11 cellular contexts compared by ENCODE assay signal in the genomic region with DNA sequence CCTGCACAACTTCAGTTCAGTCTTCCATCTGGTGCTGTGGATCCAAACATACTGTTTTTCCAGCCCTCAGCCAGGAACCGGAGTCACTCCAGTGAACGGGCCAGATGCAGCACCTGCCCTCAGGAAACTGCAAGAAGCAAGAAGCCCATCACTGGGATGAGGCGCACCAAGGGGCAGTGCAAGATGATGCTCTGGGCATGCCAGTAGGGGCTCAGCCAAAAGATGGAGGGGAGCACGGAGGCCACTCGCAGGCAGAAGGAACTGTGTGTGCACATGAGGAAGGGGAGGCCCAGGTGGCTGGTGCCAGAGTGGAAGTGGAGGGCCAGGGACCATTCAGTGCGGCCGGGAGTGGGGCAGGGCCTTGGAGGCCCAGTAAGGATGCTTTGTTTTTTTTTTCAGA.
DNase-seq lines count a peak whose midpoint lies in the region; ATAC-seq, FAIRE-seq and TF ChIP-seq lines count a peak whose summit lies in the region.
"Had no signal": no experiment of that assay in that cellular context is flagged by ENCODE, and none has a peak within 500 bp of the region (broad histone marks: within the 10 kb centered on the region; RNA-seq: fewer than 3 reads in every experiment).

No MANE protein-coding gene starts in this region.

- peak overlapping the region; percentile 22 for H2BK5ac ChIP-seq in IMR-90 (ENCODE audit: low read depth, low read length, poor library complexity, severe bottlenecking)

- no peaks in the 10 kb centered on the region for H3K27me3 ChIP-seq in BLaER1 treated with 17β-estradiol and CSF1 and Interleukin-3, amounts not matched to agents 10 nM and 100 nM
- no peaks in the 10 kb centered on the region for H3K27me3 ChIP-seq in IMR-90 (ENCODE audit: control insufficient read depth, insufficient read depth, low read length)
- H3K27me3 ChIP-seq in bronchial epithelial cell (ENCODE audit: control insufficient read depth, insufficient read depth, low read length) = no peaks in the 10 kb centered on the region
- no peaks in the 10 kb centered on the region for H3K27me3 ChIP-seq in osteoblast (ENCODE audit: insufficient read depth, low read length)
- peaks cover 2% of the 10 kb centered on the region; the same call in 1 of the 2 replicates for H3K27me3 ChIP-seq in H7 (ENCODE audit: control insufficient read depth, insufficient read depth, low read length)

- H2BK20ac ChIP-seq in IMR-90 (ENCODE audit: low read depth, low read length) = peak overlapping the region; percentile 48

- no peaks in the 10 kb centered on the region; a peak in 1 of 22 replicates for H3K9me3 ChIP-seq in BLaER1 treated with 17β-estradiol and CSF1 and Interleukin-3, amounts not matched to agents 10 nM and 100 nM (replicated peaks in 1 of 11)
- H3K9me3 ChIP-seq in IMR-90 (ENCODE audit: control insufficient read depth, insufficient read depth, low read length) = no peaks in the 10 kb centered on the region
- no peaks in the 10 kb centered on the region for H3K9me3 ChIP-seq in osteoblast (ENCODE audit: low read depth, low read length)

- TF ChIP-seq CTCF in IMR-90 (conservative IDR thresholded peaks at IDR 0.05; ENCODE audit: low read depth, low read length) = no peak
- TF ChIP-seq CTCF in bronchial epithelial cell (IDR thresholded peaks at IDR 0.05; ENCODE audit: insufficient read depth, low read length, severe bottlenecking) = no peak
- TF ChIP-seq CTCF in osteoblast (IDR thresholded peaks at IDR 0.05; ENCODE audit: extremely low read depth, low read depth, low read length) = no peak

- H2BK15ac ChIP-seq in IMR-90 (ENCODE audit: low read depth, low read length) = 0 out of 3 replicates have a peak overlapping the region, but pooled peaks have one; percentile 6

- H3K79me1 ChIP-seq in IMR-90 (ENCODE audit: low read depth in 1 of 2, low read length in 2 of 2) = no peaks in the 10 kb centered on the region

- H4K8ac ChIP-seq in IMR-90 (ENCODE audit: low read depth in 2 of 2, low read length in 2 of 2) = peak overlapping the region; percentile 13 to 24; a peak in 2 of 4 replicates

- H3K4me1 ChIP-seq in BLaER1 treated with 17β-estradiol and CSF1 and Interleukin-3, amounts not matched to agents 10 nM and 100 nM = peaks cover 35 to 59% (median 46%) of the 10 kb centered on the region in 10 experiments
- H3K4me1 ChIP-seq in IMR-90 (ENCODE audit: control insufficient read depth, insufficient read depth, low read length) (peaks cover 10% of the 10 kb centered on the region), osteoblast (ENCODE audit: insufficient read depth, low read length) (peaks cover 25% of the 10 kb centered on the region)

- BruUV-seq in IMR-90 (replicated peaks; lab: Mats Ljungman, UMichigan) = no TSS peak

- no peak overlapping the region for H2AK9ac ChIP-seq in IMR-90 (replicated peaks; ENCODE audit: low read depth, low read length, poor library complexity)

- no peak overlapping the region for H3K18ac ChIP-seq in IMR-90 (ENCODE audit: low read depth, low read length)

- H3K4ac ChIP-seq in IMR-90 (ENCODE audit: low read depth, low read length) = peak overlapping the region; percentile 70

- FAIRE-seq in bronchial epithelial cell (lab: Jason Lieb, UNC) = peak; percentile 23

- ATAC-seq in IMR-90 (ENCODE audit: low read depth) (peak; percentile 9; the same call in 1 of the 2 replicates), left ventricle myocardium superior (no peak)

- no peak overlapping the region for H4K5ac ChIP-seq in IMR-90 (ENCODE audit: low read depth, low read length)

- peak overlapping the region; percentile 56 to 82 (median 75) for H3K4me2 ChIP-seq in BLaER1 treated with 17β-estradiol and CSF1 and Interleukin-3, amounts not matched to agents 10 nM and 100 nM
- H3K4me2 ChIP-seq in IMR-90 (ENCODE audit: low read depth, low read length) = no peak overlapping the region
- H3K4me2 ChIP-seq in osteoblast (ENCODE audit: insufficient read depth, low read length) = no peak overlapping the region

- H3K27ac ChIP-seq in BLaER1 treated with 17β-estradiol and CSF1 and Interleukin-3, amounts not matched to agents 10 nM and 100 nM = peak overlapping the region in 9 of 11 experiments; percentile 24 to 83 (median 70); a peak in 16 of 22 replicates
- H3K27ac ChIP-seq in IMR-90 (ENCODE audit: insufficient read depth, low read length) (peak overlapping the region; percentile 28; the same call in 1 of the 2 replicates), osteoblast (ENCODE audit: low read depth, low read length) (peak overlapping the region; percentile 63)

- H3K23ac ChIP-seq in IMR-90 (ENCODE audit: low read depth, low read length) = no peak overlapping the region

- no peaks in the 10 kb centered on the region for H4K20me1 ChIP-seq in BLaER1 treated with 17β-estradiol and CSF1 and Interleukin-3, amounts not matched to agents 10 nM and 100 nM
- no peaks in the 10 kb centered on the region for H4K20me1 ChIP-seq in IMR-90 (ENCODE audit: insufficient read depth, low read length)
- no peaks in the 10 kb centered on the region for H4K20me1 ChIP-seq in osteoblast (ENCODE audit: insufficient read depth, low read length)

- intact Hi-C loops in IMR-90 (cut with micrococcal nuclease) (loop anchor here (2.0 to 5.0 kb wide), 2 partner anchors 164 to 239 kb away; no protein-coding TSS in a partner anchor), left ventricle myocardium superior (cut with micrococcal nuclease) (no loop called here)

- CTCF ChIA-PET in IMR-90 (lab: Yijun Ruan, JAX) = no interaction called here

- no peak overlapping the region; the same call in 1 of the 2 replicates for H3K14ac ChIP-seq in IMR-90 (replicated peaks; ENCODE audit: low read depth, low read length)

- DNase-seq in IMR-90 = no peak
- DNase-seq in bronchial epithelial cell (ENCODE audit: low read depth) = no peak
- no peak for DNase-seq in osteoblast (ENCODE audit: insufficient read length, low spot score, missing footprints)
- no peak for DNase-seq in T-helper 2 cell
- no peak for DNase-seq in H7
- no peak for DNase-seq in AML-193 (lab: John Stamatoyannopoulos, UW)
- no peak for DNase-seq in left ventricle myocardium superior
- DNase-seq: NCI-H1436, NCI-H2081, NCI-H524 had no signal

- H3K9me1 ChIP-seq in IMR-90 (ENCODE audit: insufficient read depth, low read length) = peaks cover 7% of the 10 kb centered on the region; the same call in 1 of the 2 replicates

- H3K4me3 ChIP-seq in BLaER1 treated with 17β-estradiol and CSF1 and Interleukin-3, amounts not matched to agents 10 nM and 100 nM = no peak overlapping the region
- H3K4me3 ChIP-seq in IMR-90 (ENCODE audit: insufficient read depth, low read depth, low read length) (no peak overlapping the region), bronchial epithelial cell (ENCODE audit: low read depth, low read length) (no peak overlapping the region), osteoblast (ENCODE audit: insufficient read depth, low read length) (no peak overlapping the region), H7 (ENCODE audit: insufficient read depth, low read depth, low read length) (no peak overlapping the region)

- dilution Hi-C loops in IMR-90 (cut with HindIII; ENCODE audit: low sequenced_read_pairs, unreplicated experiment) = no loop called here

- peak overlapping the region; percentile 45; the same call in 1 of the 2 replicates for H4K91ac ChIP-seq in IMR-90 (ENCODE audit: insufficient read depth, low read depth, low read length)

- H2AK5ac ChIP-seq in IMR-90 (ENCODE audit: low read depth, low read length) = 0 out of 2 replicates have a peak overlapping the region, but pooled peaks have one; percentile 36

- POLR2A ChIA-PET in IMR-90 (lab: Charles Lee; ENCODE audit: unreplicated experiment) = no interaction called here

- TF ChIP-seq POLR2A in IMR-90 (IDR thresholded peaks at IDR 0.05; ENCODE audit: low read depth, low read length) = no peak

- H3K56ac ChIP-seq in IMR-90 (ENCODE audit: extremely low read depth, insufficient read depth, low read length) = no peak overlapping the region

- in situ Hi-C loops in IMR-90 (cut with MboI; ENCODE audit: low sequenced_read_pairs) = no loop called here

- H2AFZ ChIP-seq in IMR-90 (replicated peaks; ENCODE audit: low read length, poor library complexity) (peak overlapping the region; percentile 54), osteoblast (ENCODE audit: low read length) (no peak overlapping the region)

- no peaks in the 10 kb centered on the region for H3K36me3 ChIP-seq in BLaER1 treated with 17β-estradiol and CSF1 and Interleukin-3, amounts not matched to agents 10 nM and 100 nM
- H3K36me3 ChIP-seq in IMR-90 (ENCODE audit: control insufficient read depth, insufficient read depth, low read length) = no peaks in the 10 kb centered on the region
- no peaks in the 10 kb centered on the region for H3K36me3 ChIP-seq in bronchial epithelial cell (ENCODE audit: control insufficient read depth, insufficient read depth, low read length)
- H3K36me3 ChIP-seq in osteoblast (ENCODE audit: insufficient read depth, low read length) = no peaks in the 10 kb centered on the region
- H3K36me3 ChIP-seq in H7 (replicated peaks; ENCODE audit: control insufficient read depth, insufficient read depth, low read length) = no peaks in the 10 kb centered on the region

- WGBS in IMR-90 (ENCODE audit: extremely low coverage in 2 of 2, insufficient read length in 1 of 2), 2 experiments = 80% methylated on average over 1 of the region's 7 CpGs; no CpG with 5 or more reads in 1 of the 2 experiments

- peak overlapping the region in 4 of 11 experiments; percentile 11 to 53 (median 24); a peak in 4 of 22 replicates for H3K9ac ChIP-seq in BLaER1 treated with 17β-estradiol and CSF1 and Interleukin-3, amounts not matched to agents 10 nM and 100 nM
- no peak overlapping the region for H3K9ac ChIP-seq in IMR-90 (ENCODE audit: low read depth, low read length)

- peak overlapping the region; percentile 85 for H2BK120ac ChIP-seq in IMR-90 (ENCODE audit: low read depth, low read length)

- no peaks in the 10 kb centered on the region for H3K79me2 ChIP-seq in osteoblast (ENCODE audit: insufficient read depth, low read length)

- TF ChIP-seq RAD21 in IMR-90 (IDR thresholded peaks at IDR 0.05; ENCODE audit: low read length) = no peak

TF ChIP-seq in IMR-90, 13 proteins besides CTCF, POLR2A, EP300 and RAD21 (continues in another document):
- no peak for TF ChIP-seq CHD1 (IDR thresholded peaks at IDR 0.05; ENCODE audit: low read depth, low read length)
- TF ChIP-seq CEBPB (IDR thresholded peaks at IDR 0.05; ENCODE audit: low read depth, low read length) = no peak
- TF ChIP-seq, protein P1, sequence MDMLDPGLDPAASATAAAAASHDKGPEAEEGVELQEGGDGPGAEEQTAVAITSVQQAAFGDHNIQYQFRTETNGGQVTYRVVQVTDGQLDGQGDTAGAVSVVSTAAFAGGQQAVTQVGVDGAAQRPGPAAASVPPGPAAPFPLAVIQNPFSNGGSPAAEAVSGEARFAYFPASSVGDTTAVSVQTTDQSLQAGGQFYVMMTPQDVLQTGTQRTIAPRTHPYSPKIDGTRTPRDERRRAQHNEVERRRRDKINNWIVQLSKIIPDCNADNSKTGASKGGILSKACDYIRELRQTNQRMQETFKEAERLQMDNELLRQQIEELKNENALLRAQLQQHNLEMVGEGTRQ (IDR thresholded peaks at IDR 0.05; ENCODE audit: low read depth, low read length) = no peak

Comparison
In these comparisons a context has a peak if more than half of its experiments do, and no peak if none do; other contexts are left out.
1. H3K4me2 ChIP-seq: peak in BLaER1 treated with 17β-estradiol and CSF1 and Interleukin-3, amounts not matched to agents 10 nM and 100 nM (11 of 11); none in IMR-90 (single experiment) and osteoblast (single experiment).
2. Peak in every context shown above with its lines, with median percentiles within 50 percentile points of each other: H3K27ac ChIP-seq.